ENCODE assay signal across 8 cellular contexts in the genomic region with DNA sequence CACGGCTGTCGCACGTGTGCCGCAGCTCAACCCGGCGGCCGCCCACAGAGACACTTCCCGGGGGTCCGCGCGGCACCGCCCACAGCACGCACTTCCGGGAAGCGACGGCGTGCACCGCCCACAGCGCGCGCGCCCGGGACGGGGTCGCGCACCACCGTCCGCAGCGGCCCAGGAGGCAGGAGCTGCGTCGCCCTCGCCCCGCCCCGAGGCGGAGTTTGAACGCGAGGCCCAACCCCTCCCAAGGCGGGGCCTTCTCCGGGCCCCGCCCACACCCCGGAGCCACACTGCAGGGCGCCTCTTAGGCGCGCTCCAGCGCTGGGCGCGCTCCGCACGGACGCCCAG.
DNase-seq lines count a peak whose midpoint lies in the region; ATAC-seq, FAIRE-seq and TF ChIP-seq lines count a peak whose summit lies in the region.
"Not testable (repeated sequence)": the region's sequence is repeated elsewhere in the genome, so short reads cannot be mapped to it uniquely, and the experiment has no call there.

No MANE protein-coding gene starts in this region.

- POLR2A ChIA-PET in activated CD4-positive, alpha-beta T cell treated with anti-CD3 and anti-CD28 coated beads for 36 hours (lab: Charles Lee); K562 (lab: Yijun Ruan, JAX): not testable (repeated sequence)

- DNase-seq in ELR (ENCODE audit: low read depth): peak; percentile 73
- DNase-seq in H7: not testable (repeated sequence)
- peak; percentile 26 for DNase-seq in HS-5 (ENCODE audit: low read depth)
- DNase-seq in activated CD4-positive, alpha-beta T cell treated with anti-CD3 and anti-CD28 coated beads for 36 hours: peak; percentile 85
- DNase-seq in K562 (ENCODE audit: extremely low read depth in 1 of 4, low spot score in 3 of 4): peak in 1 of 4 experiments; percentile 86
- DNase-seq in left ventricle myocardium superior: peak; percentile 92
- DNase-seq in pons (ENCODE audit: low spot score): peak; percentile 81
- peak; percentile 69 to 70 for DNase-seq in stimulated activated CD8-positive, alpha-beta memory T cell treated with anti-CD3 and anti-CD28 coated beads, Interleukin-7, amount 100 ng/mL, for 4 hours (ENCODE audit: low read depth in 2 of 2)

- not testable (repeated sequence) for H3K4me1 Mint-ChIP-seq in activated CD4-positive, alpha-beta T cell treated with anti-CD3 and anti-CD28 coated beads for 36 hours

- H2AFZ ChIP-seq in K562 (ENCODE audit: low read depth, low read length): not testable (repeated sequence)

- H3K4me3 Mint-ChIP-seq in activated CD4-positive, alpha-beta T cell treated with anti-CD3 and anti-CD28 coated beads for 36 hours: not testable (repeated sequence)

- ATAC-seq in activated CD4-positive, alpha-beta T cell treated with anti-CD3 and anti-CD28 coated beads for 36 hours: peak; percentile 100
- ATAC-seq in K562: peak; percentile 100
- ATAC-seq in left ventricle myocardium superior: peak; percentile 100

- not testable (repeated sequence) for BruUV-seq in K562 (replicated peaks; lab: Mats Ljungman, UMichigan)

- H3K9me1 ChIP-seq in K562 (ENCODE audit: control insufficient read depth, insufficient read depth, low read length): not testable (repeated sequence)

- H3K79me2 ChIP-seq in K562 (ENCODE audit: control insufficient read depth, insufficient read depth, low read length): not testable (repeated sequence)

- TF ChIP-seq POLR2A in K562 (conservative IDR thresholded peaks at IDR 0.05): peak; percentile 51; the same call in 1 of the 2 replicates

- peak overlapping the region in 1 of 2 experiments; percentile 79; a peak in 3 of 4 replicates for H3K9ac ChIP-seq in K562 (ENCODE audit: insufficient read depth in 1 of 2, low read depth in 2 of 2, low read length in 2 of 2)

- intact Hi-C loops in activated CD4-positive, alpha-beta T cell treated with anti-CD3 and anti-CD28 coated beads for 36 hours (cut with DNase I, micrococcal nuclease); K562 (cut with micrococcal nuclease); left ventricle myocardium superior (cut with micrococcal nuclease): not testable (repeated sequence)

- CTCF ChIA-PET in activated CD4-positive, alpha-beta T cell treated with anti-CD3 and anti-CD28 coated beads for 36 hours (lab: Charles Lee); K562 (lab: Yijun Ruan, JAX; ENCODE audit: low intra/inter-chr PET ratio): not testable (repeated sequence)

- H3K36me3 ChIP-seq in H7 (replicated peaks; ENCODE audit: control insufficient read depth, insufficient read depth, low read length); K562 (ENCODE audit: control insufficient read depth, insufficient read depth, low read length): not testable (repeated sequence)

- not testable (repeated sequence) for H3K4me1 ChIP-seq in K562 (replicated peaks in 1 of 2; ENCODE audit: control insufficient read depth in 2 of 2, insufficient read depth in 2 of 2, low read length in 2 of 2)

- TF ChIP-seq RAD21 in K562 (CRISPR knock-in tag; conservative IDR thresholded peaks at IDR 0.05 in 1 of 2, IDR thresholded peaks at IDR 0.05 in 1 of 2): not testable (repeated sequence)

- not testable (repeated sequence) for H4K20me1 ChIP-seq in K562 (replicated peaks; ENCODE audit: control insufficient read depth, insufficient read depth, low read length)

- H3K27me3 ChIP-seq in H7 (ENCODE audit: control insufficient read depth, insufficient read depth, low read length); K562 (ENCODE audit: control insufficient read depth in 2 of 2, insufficient read depth in 2 of 2, low read length in 2 of 2): not testable (repeated sequence)

- not testable (repeated sequence) for H3K9me3 ChIP-seq in K562 (replicated peaks; ENCODE audit: control insufficient read depth, insufficient read depth, low read depth, low read length)

- H3K36me3 Mint-ChIP-seq in activated CD4-positive, alpha-beta T cell treated with anti-CD3 and anti-CD28 coated beads for 36 hours (ENCODE audit: low read depth): not testable (repeated sequence)

- H3K27me3 Mint-ChIP-seq in activated CD4-positive, alpha-beta T cell treated with anti-CD3 and anti-CD28 coated beads for 36 hours: not testable (repeated sequence)

- in situ Hi-C loops in K562 (cut with MboI): not testable (repeated sequence)

- H3K27ac Mint-ChIP-seq in activated CD4-positive, alpha-beta T cell treated with anti-CD3 and anti-CD28 coated beads for 36 hours: not testable (repeated sequence)

- FAIRE-seq in K562 (lab: Jason Lieb, UNC): not testable (repeated sequence)

- not testable (repeated sequence) for TF ChIP-seq EP300 in K562 (IDR thresholded peaks at IDR 0.05; ENCODE audit: low read length)

- not testable (repeated sequence) for H3K9me3 Mint-ChIP-seq in activated CD4-positive, alpha-beta T cell treated with anti-CD3 and anti-CD28 coated beads for 36 hours (ENCODE audit: low read depth)

- H3K4me2 ChIP-seq in K562 (ENCODE audit: insufficient read depth, low read length): not testable (repeated sequence)

- 0% methylated on average over 18 of the region's 50 CpGs for WGBS in K562 (ENCODE audit: insufficient coverage, low coverage, missing lambda C conversion rate)

- H3K4me3 ChIP-seq in H7 (ENCODE audit: insufficient read depth, low read depth, low read length) (peak overlapping the region; percentile 39), K562 (peak overlapping the region; percentile 48)

- not testable (repeated sequence) for H3K27ac ChIP-seq in K562 (ENCODE audit: extremely low read depth, low read depth, low read length)

- TF ChIP-seq CTCF in K562 (IDR thresholded peaks at IDR 0.05 in 2 of 3, conservative IDR thresholded peaks at IDR 0.05 in 1 of 3; ENCODE audit: insufficient read depth in 2 of 3, low read depth in 1 of 3, low read length in 3 of 3): not testable (repeated sequence)

TF ChIP-seq in K562, 482 proteins besides CTCF, POLR2A, EP300 and RAD21 (continues in another document):
- TF ChIP-seq, protein P1, sequence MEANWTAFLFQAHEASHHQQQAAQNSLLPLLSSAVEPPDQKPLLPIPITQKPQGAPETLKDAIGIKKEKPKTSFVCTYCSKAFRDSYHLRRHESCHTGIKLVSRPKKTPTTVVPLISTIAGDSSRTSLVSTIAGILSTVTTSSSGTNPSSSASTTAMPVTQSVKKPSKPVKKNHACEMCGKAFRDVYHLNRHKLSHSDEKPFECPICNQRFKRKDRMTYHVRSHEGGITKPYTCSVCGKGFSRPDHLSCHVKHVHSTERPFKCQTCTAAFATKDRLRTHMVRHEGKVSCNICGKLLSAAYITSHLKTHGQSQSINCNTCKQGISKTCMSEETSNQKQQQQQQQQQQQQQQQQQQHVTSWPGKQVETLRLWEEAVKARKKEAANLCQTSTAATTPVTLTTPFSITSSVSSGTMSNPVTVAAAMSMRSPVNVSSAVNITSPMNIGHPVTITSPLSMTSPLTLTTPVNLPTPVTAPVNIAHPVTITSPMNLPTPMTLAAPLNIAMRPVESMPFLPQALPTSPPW (CRISPR knock-in tag; IDR thresholded peaks at IDR 0.05): 0 out of 2 replicates have a peak, but pooled peaks have one; percentile 9
- TF ChIP-seq SMAD4 (CRISPR knock-in tag; conservative IDR thresholded peaks at IDR 0.05) (peak; percentile 48; the same call in 1 of the 2 replicates), SP1 (CRISPR knock-in tag; IDR thresholded peaks at IDR 0.05) (peak; percentile 66), MYC (IDR thresholded peaks at IDR 0.05; ENCODE audit: low read depth, low read length) (peak; percentile 49; the same call in 1 of the 2 replicates), RBFOX2 (IDR thresholded peaks at IDR 0.05; ENCODE audit: low read depth, low read length) (peak; percentile 58), NRF1 (conservative IDR thresholded peaks at IDR 0.05 in 1 of 2, IDR thresholded peaks at IDR 0.05 in 1 of 2) (peak; percentile 80 to 81), ATF1 (tag; IDR thresholded peaks at IDR 0.05) (peak; percentile 64), POLR2G (IDR thresholded peaks at IDR 0.05; ENCODE audit: low read depth, low read length) (peak; percentile 24; the same call in 1 of the 2 replicates), CREM (IDR thresholded peaks at IDR 0.05; ENCODE audit: low read depth) (0 out of 2 replicates have a peak, but pooled peaks have one; percentile 23)
- TF ChIP-seq MYC (CRISPR knock-in tag; IDR thresholded peaks at IDR 0.05; ENCODE audit: borderline replicate concordance, low read depth); ATF1 (CRISPR knock-in tag; IDR thresholded peaks at IDR 0.05): not testable (repeated sequence)
- TF ChIP-seq, protein P2, sequence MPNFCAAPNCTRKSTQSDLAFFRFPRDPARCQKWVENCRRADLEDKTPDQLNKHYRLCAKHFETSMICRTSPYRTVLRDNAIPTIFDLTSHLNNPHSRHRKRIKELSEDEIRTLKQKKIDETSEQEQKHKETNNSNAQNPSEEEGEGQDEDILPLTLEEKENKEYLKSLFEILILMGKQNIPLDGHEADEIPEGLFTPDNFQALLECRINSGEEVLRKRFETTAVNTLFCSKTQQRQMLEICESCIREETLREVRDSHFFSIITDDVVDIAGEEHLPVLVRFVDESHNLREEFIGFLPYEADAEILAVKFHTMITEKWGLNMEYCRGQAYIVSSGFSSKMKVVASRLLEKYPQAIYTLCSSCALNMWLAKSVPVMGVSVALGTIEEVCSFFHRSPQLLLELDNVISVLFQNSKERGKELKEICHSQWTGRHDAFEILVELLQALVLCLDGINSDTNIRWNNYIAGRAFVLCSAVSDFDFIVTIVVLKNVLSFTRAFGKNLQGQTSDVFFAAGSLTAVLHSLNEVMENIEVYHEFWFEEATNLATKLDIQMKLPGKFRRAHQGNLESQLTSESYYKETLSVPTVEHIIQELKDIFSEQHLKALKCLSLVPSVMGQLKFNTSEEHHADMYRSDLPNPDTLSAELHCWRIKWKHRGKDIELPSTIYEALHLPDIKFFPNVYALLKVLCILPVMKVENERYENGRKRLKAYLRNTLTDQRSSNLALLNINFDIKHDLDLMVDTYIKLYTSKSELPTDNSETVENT (CRISPR knock-in tag; IDR thresholded peaks at IDR 0.05): peak; percentile 60; the same call in 1 of the 2 replicates
- TF ChIP-seq, protein P3, sequence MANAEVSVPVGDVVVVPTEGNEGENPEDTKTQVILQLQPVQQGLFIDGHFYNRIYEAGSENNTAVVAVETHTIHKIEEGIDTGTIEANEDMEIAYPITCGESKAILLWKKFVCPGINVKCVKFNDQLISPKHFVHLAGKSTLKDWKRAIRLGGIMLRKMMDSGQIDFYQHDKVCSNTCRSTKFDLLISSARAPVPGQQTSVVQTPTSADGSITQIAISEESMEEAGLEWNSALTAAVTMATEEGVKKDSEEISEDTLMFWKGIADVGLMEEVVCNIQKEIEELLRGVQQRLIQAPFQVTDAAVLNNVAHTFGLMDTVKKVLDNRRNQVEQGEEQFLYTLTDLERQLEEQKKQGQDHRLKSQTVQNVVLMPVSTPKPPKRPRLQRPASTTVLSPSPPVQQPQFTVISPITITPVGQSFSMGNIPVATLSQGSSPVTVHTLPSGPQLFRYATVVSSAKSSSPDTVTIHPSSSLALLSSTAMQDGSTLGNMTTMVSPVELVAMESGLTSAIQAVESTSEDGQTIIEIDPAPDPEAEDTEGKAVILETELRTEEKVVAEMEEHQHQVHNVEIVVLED (CRISPR knock-in tag; IDR thresholded peaks at IDR 0.05): peak; percentile 32; the same call in 1 of the 2 replicates
